In the genomic region with DNA sequence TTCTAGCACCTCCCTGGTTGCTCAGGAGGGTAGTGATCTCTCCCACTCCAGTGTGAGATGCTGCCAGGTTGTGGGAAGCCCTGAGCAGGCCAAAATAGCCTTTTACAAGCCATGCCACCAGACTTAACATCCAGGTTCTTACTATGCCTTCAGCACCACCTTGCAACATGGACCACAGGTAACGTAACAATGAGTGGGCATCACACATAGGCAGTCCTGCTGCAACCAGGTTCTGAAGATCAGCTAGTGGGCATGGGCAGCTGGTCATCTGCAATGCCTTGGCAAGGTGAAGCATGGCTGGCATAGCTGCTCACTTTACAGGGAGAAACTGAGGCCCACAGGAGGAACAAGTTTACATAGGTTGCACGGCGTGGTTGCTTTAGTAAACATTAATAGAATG, we compare ENCODE assay signal across 19 cellular contexts. TPM values are rescaled to one million over a fixed set of nuclear protein-coding genes. Genes with fewer than 3 reads are reported as not detected.
DNase-seq lines count a peak whose midpoint lies in the region; ATAC-seq, FAIRE-seq and TF ChIP-seq lines count a peak whose summit lies in the region.
"Had no signal": no experiment of that assay in that cellular context is flagged by ENCODE, and none has a peak within 500 bp of the region (broad histone marks: within the 10 kb centered on the region; RNA-seq: fewer than 3 reads in every experiment).

No MANE protein-coding gene starts in this region.

- H3K4me3 Mint-ChIP-seq in activated CD8-positive, alpha-beta memory T cell treated with anti-CD3 and anti-CD28 coated beads, Interleukin-2, amount 10 ng/mL, durations not matched to agents 7 days and 5 days, result no peak overlapping the region
- H3K4me3 Mint-ChIP-seq in neural crest cell (no peak overlapping the region), natural killer cell (no peak overlapping the region)
- H3K4me3 Mint-ChIP-seq: B cell; CD4-positive, alpha-beta memory T cell had no signal

- no peak for TF ChIP-seq CTCF in neural crest cell (conservative IDR thresholded peaks at IDR 0.05)
- TF ChIP-seq CTCF in vagina (IDR thresholded peaks at IDR 0.05), result no peak
- TF ChIP-seq CTCF in A673 (conservative IDR thresholded peaks at IDR 0.05; ENCODE audit: low read depth, low read length), result no peak
- no peak for TF ChIP-seq CTCF in natural killer cell (IDR thresholded peaks at IDR 0.05)

- ATAC-seq in activated CD8-positive, alpha-beta memory T cell treated with anti-CD3 and anti-CD28 coated beads, Interleukin-2, amount 10 ng/mL, durations not matched to agents 7 days and 5 days, result no peak
- ATAC-seq in natural killer cell, result no peak

- H3K27me3 ChIP-seq in vagina (no peaks in the 10 kb centered on the region), A673 (replicated peaks; ENCODE audit: insufficient read depth, low read depth, low read length, poor library complexity) (no peaks in the 10 kb centered on the region)

- no peak for TF ChIP-seq POLR2A in vagina (IDR thresholded peaks at IDR 0.05)
- TF ChIP-seq POLR2A in GM12891 (IDR thresholded peaks at IDR 0.05; ENCODE audit: low read depth, low read length), result no peak

- no peak overlapping the region for H3K27ac ChIP-seq in vagina
- no peak overlapping the region for H3K27ac ChIP-seq in A673 (ENCODE audit: low read depth, low read length, poor library complexity, severe bottlenecking)
- H3K27ac ChIP-seq: C4-2B, GM23248 had no signal

- H3K27me3 Mint-ChIP-seq in activated CD8-positive, alpha-beta memory T cell treated with anti-CD3 and anti-CD28 coated beads, Interleukin-2, amount 10 ng/mL, durations not matched to agents 7 days and 5 days, result no peaks in the 10 kb centered on the region
- no peaks in the 10 kb centered on the region for H3K27me3 Mint-ChIP-seq in neural crest cell (ENCODE audit: low read depth)
- H3K27me3 Mint-ChIP-seq in natural killer cell (ENCODE audit: low read depth in 2 of 2), result no peaks in the 10 kb centered on the region
- H3K27me3 Mint-ChIP-seq: B cell; CD4-positive, alpha-beta memory T cell had no signal

- DNase-seq in activated CD8-positive, alpha-beta memory T cell treated with anti-CD3 and anti-CD28 coated beads, Interleukin-2, amount 50 U/mL, for 48 hours, result peak; percentile 45
- no peak for DNase-seq in activated CD8-positive, alpha-beta memory T cell treated with anti-CD3 and anti-CD28 coated beads, Interleukin-2, amount 10 ng/mL, durations not matched to agents 7 days and 5 days
- DNase-seq in ecto neural progenitor cell (ENCODE audit: low spot score), result peak; percentile 21
- no peak for DNase-seq in neural crest cell (ENCODE audit: low read depth, low spot score)
- DNase-seq in vagina (ENCODE audit: extremely low spot score in 2 of 2), result peak; percentile 43 to 77
- no peak for DNase-seq in A673 (ENCODE audit: low spot score)
- DNase-seq in GM12891 (ENCODE audit: insufficient read length, low spot score), result no peak
- DNase-seq in natural killer cell, result no peak
- DNase-seq: 8988T; ACHN; CD4-positive, alpha-beta memory T cell; DND-41; GF-D8; GM23248 had no signal

- intact Hi-C loops in vagina (cut with DNase I) (no loop called here), A673 (cut with micrococcal nuclease; ENCODE audit: unreplicated experiment) (no loop called here), natural killer cell (cut with micrococcal nuclease) (no loop called here)

- no peaks in the 10 kb centered on the region for H3K9me3 Mint-ChIP-seq in activated CD8-positive, alpha-beta memory T cell treated with anti-CD3 and anti-CD28 coated beads, Interleukin-2, amount 10 ng/mL, durations not matched to agents 7 days and 5 days (ENCODE audit: low read depth)
- H3K9me3 Mint-ChIP-seq in neural crest cell (peaks cover 3% of the 10 kb centered on the region), natural killer cell (no peaks in the 10 kb centered on the region)

- FAIRE-seq in GM12891 (lab: Jason Lieb, UNC), result no peak
- FAIRE-seq: GM18507, HTR-8/SVneo had no signal

- H3K4me3 ChIP-seq in vagina (no peak overlapping the region), A673 (ENCODE audit: low read depth, low read length, poor library complexity, severe bottlenecking) (no peak overlapping the region)
- H3K4me3 ChIP-seq: GM23248, HAP-1 had no signal

- no peak overlapping the region for H3K27ac Mint-ChIP-seq in activated CD8-positive, alpha-beta memory T cell treated with anti-CD3 and anti-CD28 coated beads, Interleukin-2, amount 10 ng/mL, durations not matched to agents 7 days and 5 days
- peak overlapping the region; percentile 35 for H3K27ac Mint-ChIP-seq in neural crest cell (ENCODE audit: unreplicated experiment)
- no peak overlapping the region for H3K27ac Mint-ChIP-seq in natural killer cell
- H3K27ac Mint-ChIP-seq: B cell; CD4-positive, alpha-beta memory T cell had no signal

- H3K4me1 Mint-ChIP-seq in activated CD8-positive, alpha-beta memory T cell treated with anti-CD3 and anti-CD28 coated beads, Interleukin-2, amount 10 ng/mL, durations not matched to agents 7 days and 5 days, result no peaks in the 10 kb centered on the region
- H3K4me1 Mint-ChIP-seq in neural crest cell (no peaks in the 10 kb centered on the region), natural killer cell (peaks cover 0 to 9% of the 10 kb centered on the region in 2 donors)
- H3K4me1 Mint-ChIP-seq: B cell; CD4-positive, alpha-beta memory T cell had no signal

- CTCF ChIA-PET in activated CD8-positive, alpha-beta memory T cell treated with anti-CD3 and anti-CD28 coated beads, Interleukin-2, amount 10 ng/mL, durations not matched to agents 7 days and 5 days (lab: Charles Lee), result no interaction called here
- CTCF ChIA-PET in A673 (lab: Charles Lee), result no interaction called here

- H3K4me1 ChIP-seq in vagina (peaks cover 24% of the 10 kb centered on the region), A673 (ENCODE audit: insufficient read depth, low read length, poor library complexity, severe bottlenecking) (no peaks in the 10 kb centered on the region)
- H3K4me1 ChIP-seq: HAP-1 had no signal

- H3K36me3 ChIP-seq in vagina (no peaks in the 10 kb centered on the region), A673 (ENCODE audit: insufficient read depth, low read length, poor library complexity, severe bottlenecking) (peaks cover 40% of the 10 kb centered on the region)

- BruUV-seq in A673 (replicated peaks; lab: Mats Ljungman, UMichigan), result no TSS peak

- peaks cover 27% of the 10 kb centered on the region for H3K36me3 Mint-ChIP-seq in activated CD8-positive, alpha-beta memory T cell treated with anti-CD3 and anti-CD28 coated beads, Interleukin-2, amount 10 ng/mL, durations not matched to agents 7 days and 5 days
- H3K36me3 Mint-ChIP-seq in neural crest cell (ENCODE audit: low read depth) (peaks cover 41% of the 10 kb centered on the region), natural killer cell (no peaks in the 10 kb centered on the region)

- POLR2A ChIA-PET in A673 (lab: Charles Lee; ENCODE audit: low non-redundant PET), result no interaction called here

- H3K9me3 ChIP-seq in vagina (no peaks in the 10 kb centered on the region), A673 (ENCODE audit: low read depth, low read length, poor library complexity, severe bottlenecking) (no peaks in the 10 kb centered on the region)
- H3K9me3 ChIP-seq: HAP-1 had no signal

TF ChIP-seq in GM12891, 5 proteins besides CTCF, POLR2A, EP300 and RAD21:
- TF ChIP-seq TAF1 (IDR thresholded peaks at IDR 0.05; ENCODE audit: low read depth, low read length) (no peak), PAX5 (IDR thresholded peaks at IDR 0.05; ENCODE audit: insufficient read depth, low read length, severe bottlenecking) (no peak), POU2F2 (IDR thresholded peaks at IDR 0.05; ENCODE audit: low read depth, low read length) (no peak), SPI1 (IDR thresholded peaks at IDR 0.05; ENCODE audit: low read depth, low read length) (no peak), POLR2AphosphoS5 (IDR thresholded peaks at IDR 0.05; ENCODE audit: low read depth, low read length) (no peak)

RNA-seq across cellular contexts. Expression of a gene that starts 40.7 kb away (rescaled TPM):
- 100 to 1,000 TPM; 121 to 187 TPM for total RNA-seq in activated CD8-positive, alpha-beta memory T cell treated with anti-CD3 and anti-CD28 coated beads, Interleukin-2, amount 10 ng/mL, durations not matched to agents 7 days and 5 days
- total RNA-seq in neural crest cell, result 396 and 417 TPM in 2 replicates
- 141 TPM for total RNA-seq in vagina
- total RNA-seq in A673 (2021), result 245 and 273 TPM in 2 replicates
- polyA plus RNA-seq in GM12891 (2012; ENCODE audit: low read depth, missing spikeins), result 59.4 TPM
- total RNA-seq in natural killer cell, result 10 to 100 TPM in 2 of 3 donors, 1 to 10 TPM in 1; 8.7 to 17.2 (median 10.4) TPM

RNA-seq across cellular contexts. Expression of a gene that starts 45.2 kb away (rescaled TPM):
- 10 to 100 TPM in 1 of 2 experiments, 1 to 10 TPM in 1; 9.1 to 17.9 TPM for total RNA-seq in activated CD8-positive, alpha-beta memory T cell treated with anti-CD3 and anti-CD28 coated beads, Interleukin-2, amount 10 ng/mL, durations not matched to agents 7 days and 5 days
- total RNA-seq in neural crest cell, result not detected in 2 replicates
- total RNA-seq in vagina, result 43.5 TPM
- not detected in 2 replicates for total RNA-seq in A673 (2021)
- 0.27 TPM for polyA plus RNA-seq in GM12891 (2012; ENCODE audit: low read depth, missing spikeins)
- 10 to 100 TPM; 17.8 to 30.8 (median 26.5) TPM for total RNA-seq in natural killer cell
- total RNA-seq: GM23248 had no signal
- polyA plus RNA-seq: GM23248 had no signal

Comparison
In these comparisons a context has a peak if more than half of its experiments do, and no peak if none do; other contexts are left out.
1. DNase-seq: peak in activated CD8-positive, alpha-beta memory T cell treated with anti-CD3 and anti-CD28 coated beads, Interleukin-2, amount 50 U/mL, for 48 hours (single experiment), ecto neural progenitor cell (single experiment) and vagina (2 of 2); none in activated CD8-positive, alpha-beta memory T cell treated with anti-CD3 and anti-CD28 coated beads, Interleukin-2, amount 10 ng/mL, durations not matched to agents 7 days and 5 days (single experiment), neural crest cell (single experiment), A673 (single experiment), GM12891 (single experiment) and natural killer cell (single experiment).
2. RNA of a gene that starts 45.2 kb away (total RNA-seq): 43.5 TPM in vagina (single experiment), 17.8 to 30.8 TPM in natural killer cell and 9.1 to 17.9 TPM in activated CD8-positive, alpha-beta memory T cell treated with anti-CD3 and anti-CD28 coated beads, Interleukin-2, amount 10 ng/mL, durations not matched to agents 7 days and 5 days; not detected in neural crest cell and not detected in A673; every median in the first group is over 10 times any median in the second.